ENCODE assay signal across 10 cellular contexts in the genomic region with DNA sequence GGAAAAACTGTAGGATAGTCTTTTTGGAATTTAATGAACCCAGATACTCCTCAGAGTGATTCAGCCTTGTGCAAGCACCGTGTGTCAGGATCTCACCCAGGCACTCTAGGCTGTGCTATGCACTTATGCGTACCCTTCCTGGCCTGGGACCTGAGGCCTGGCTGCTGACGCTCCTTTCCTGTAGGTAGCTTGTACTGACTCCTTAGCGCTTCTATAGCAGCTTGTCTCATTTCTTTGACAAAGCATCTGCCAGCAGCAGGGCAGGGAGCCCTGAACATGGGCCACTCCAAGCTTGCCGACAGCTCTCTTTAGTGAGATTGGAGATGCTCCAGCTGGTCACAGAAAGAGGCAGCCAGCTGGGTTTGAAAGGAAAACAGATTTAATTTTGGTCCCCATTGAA.
A peak's percentile ranks its signal among the peaks of the same experiment; 100 is the strongest.
DNase-seq lines count a peak whose midpoint lies in the region; ATAC-seq and TF ChIP-seq lines count a peak whose summit lies in the region.
"Had no signal": no experiment of that assay in that cellular context is flagged by ENCODE, and none has a peak within 500 bp of the region (broad histone marks: within the 10 kb centered on the region; RNA-seq: fewer than 3 reads in every experiment).

No MANE protein-coding gene starts in this region.

- H3K36me3 ChIP-seq in osteoblast (ENCODE audit: insufficient read depth, low read length) = no peaks in the 10 kb centered on the region

- no peak for TF ChIP-seq CTCF in osteoblast (IDR thresholded peaks at IDR 0.05; ENCODE audit: extremely low read depth, low read depth, low read length)

- H4K20me1 ChIP-seq in osteoblast (ENCODE audit: insufficient read depth, low read length) = no peaks in the 10 kb centered on the region

- intact Hi-C loops in head of caudate nucleus (cut with DNase I) = loop anchor here (10.0 kb wide), 1 partner anchor 121 kb away; no protein-coding TSS in a partner anchor

- H3K4me3 ChIP-seq in osteoblast (ENCODE audit: insufficient read depth, low read length) = no peak overlapping the region
- H3K4me3 ChIP-seq: smooth muscle cell had no signal

- H3K27me3 ChIP-seq in osteoblast (ENCODE audit: insufficient read depth, low read length) = no peaks in the 10 kb centered on the region

- DNase-seq in AG08396 (ENCODE audit: low spot score) = peak; percentile 21
- DNase-seq in RPMI7951 (ENCODE audit: low read depth) = peak; percentile 24
- DNase-seq in head of caudate nucleus = peak in 41 of 42 donors; percentile 20 to 77 (median 50)
- DNase-seq in osteoblast (ENCODE audit: insufficient read length, low spot score, missing footprints) = peak; percentile 8
- no peak for DNase-seq in activated gamma-delta T cell treated with Interleukin-2 at 50 U/mL for 16 hours
- DNase-seq in HUDEP-2 (lab: John Stamatoyannopoulos, UW; ENCODE audit: unreplicated experiment in 76 of 76) = no peak
- DNase-seq: NCI-H748 treated with DMSO at 0.1 percent for 48 hours had no signal

- no peak overlapping the region for H3K4me2 ChIP-seq in osteoblast (ENCODE audit: insufficient read depth, low read length)

- H3K27ac ChIP-seq in osteoblast (ENCODE audit: low read depth, low read length) = no peak overlapping the region

- ATAC-seq in HG03097 (IDR thresholded peaks at IDR 0.05; ENCODE audit: low FRiP score, unreplicated experiment) (no peak), HG03439 (IDR thresholded peaks at IDR 0.05; ENCODE audit: unreplicated experiment) (no peak)

- peaks cover 36% of the 10 kb centered on the region for H3K4me1 ChIP-seq in osteoblast (ENCODE audit: insufficient read depth, low read length)

- H3K9me3 ChIP-seq in osteoblast (ENCODE audit: low read depth, low read length) = no peaks in the 10 kb centered on the region

- H2AFZ ChIP-seq in osteoblast (ENCODE audit: low read length) = no peak overlapping the region

- H3K79me2 ChIP-seq in osteoblast (ENCODE audit: insufficient read depth, low read length) = no peaks in the 10 kb centered on the region

Comparison
In these comparisons a context has a peak if more than half of its experiments do, and no peak if none do; other contexts are left out.
1. DNase-seq: peak in AG08396 (single experiment), RPMI7951 (single experiment), head of caudate nucleus (41 of 42) and osteoblast (single experiment); none in activated gamma-delta T cell treated with Interleukin-2 at 50 U/mL for 16 hours (single experiment) and HUDEP-2 (0 of 76).